In the genomic region with DNA sequence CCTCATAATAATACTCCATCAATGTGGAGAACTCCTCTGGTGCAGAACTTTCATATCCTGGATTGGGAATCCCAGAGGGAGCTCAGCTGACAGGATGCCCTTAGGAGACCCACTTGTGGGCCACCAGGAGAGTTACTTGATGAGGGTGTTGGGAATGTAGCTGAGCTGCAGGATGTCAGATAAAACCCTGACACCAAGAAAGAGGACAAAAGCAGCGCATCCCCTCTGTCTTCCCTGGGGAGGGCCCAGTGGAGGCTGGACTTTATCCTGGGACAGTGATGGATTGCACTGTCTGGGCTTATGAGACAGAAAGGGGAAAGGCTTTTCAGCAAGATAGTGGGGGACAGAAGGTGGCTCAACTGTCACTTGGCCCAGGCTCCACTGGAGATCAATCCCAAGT, we compare ENCODE assay signal across 1 cellular context.
TF ChIP-seq lines count a peak whose summit lies in the region.

No MANE protein-coding gene starts in this region.

TF ChIP-seq in H1, 55 proteins besides CTCF, POLR2A, EP300 and RAD21 (continued from another document):
- no peak for TF ChIP-seq YY1 (IDR thresholded peaks at IDR 0.05; ENCODE audit: low read depth, low read length)
- TF ChIP-seq KDM4A (IDR thresholded peaks at IDR 0.05; ENCODE audit: low read depth, low read length, severe bottlenecking) = no peak
- no peak for TF ChIP-seq SRF (IDR thresholded peaks at IDR 0.05; ENCODE audit: low read depth, low read length)
- TF ChIP-seq, protein P1, sequence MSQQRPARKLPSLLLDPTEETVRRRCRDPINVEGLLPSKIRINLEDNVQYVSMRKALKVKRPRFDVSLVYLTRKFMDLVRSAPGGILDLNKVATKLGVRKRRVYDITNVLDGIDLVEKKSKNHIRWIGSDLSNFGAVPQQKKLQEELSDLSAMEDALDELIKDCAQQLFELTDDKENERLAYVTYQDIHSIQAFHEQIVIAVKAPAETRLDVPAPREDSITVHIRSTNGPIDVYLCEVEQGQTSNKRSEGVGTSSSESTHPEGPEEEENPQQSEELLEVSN (IDR thresholded peaks at IDR 0.05) = no peak
- no peak for TF ChIP-seq TAF7 (optimal IDR thresholded peaks at IDR 0.05; ENCODE audit: borderline replicate concordance, low read depth, low read length)
- no peak for TF ChIP-seq RXRA (IDR thresholded peaks at IDR 0.05; ENCODE audit: insufficient read depth, low read depth, low read length)
- TF ChIP-seq RBBP5 (IDR thresholded peaks at IDR 0.05; ENCODE audit: borderline replicate concordance, low read depth, low read length) = no peak
- no peak for TF ChIP-seq JUND (IDR thresholded peaks at IDR 0.05; ENCODE audit: low read length)
- no peak for TF ChIP-seq POLR2AphosphoS5 (IDR thresholded peaks at IDR 0.05; ENCODE audit: low read depth, low read length)
- TF ChIP-seq GTF2F1 (IDR thresholded peaks at IDR 0.05; ENCODE audit: borderline replicate concordance, low read depth, low read length) = no peak
- TF ChIP-seq SP2 (IDR thresholded peaks at IDR 0.05; ENCODE audit: low read length) = no peak
- no peak for TF ChIP-seq BCL11A (IDR thresholded peaks at IDR 0.05; ENCODE audit: low read depth in 2 of 2, low read length in 2 of 2)
- TF ChIP-seq CBX8 (IDR thresholded peaks at IDR 0.05; ENCODE audit: borderline replicate concordance, low read depth, low read length) = no peak
